1 cellular context compared by ENCODE assay signal in genomic region chr19:17340871-17341357, GRCh38.
A peak's percentile ranks its signal among the peaks of the same experiment; 100 is the strongest.
TF ChIP-seq lines count a peak whose summit lies in the region.

No MANE protein-coding gene starts in this region.

TF ChIP-seq in K562, 482 proteins besides CTCF, POLR2A, EP300 and RAD21:
- TF ChIP-seq, protein P1, sequence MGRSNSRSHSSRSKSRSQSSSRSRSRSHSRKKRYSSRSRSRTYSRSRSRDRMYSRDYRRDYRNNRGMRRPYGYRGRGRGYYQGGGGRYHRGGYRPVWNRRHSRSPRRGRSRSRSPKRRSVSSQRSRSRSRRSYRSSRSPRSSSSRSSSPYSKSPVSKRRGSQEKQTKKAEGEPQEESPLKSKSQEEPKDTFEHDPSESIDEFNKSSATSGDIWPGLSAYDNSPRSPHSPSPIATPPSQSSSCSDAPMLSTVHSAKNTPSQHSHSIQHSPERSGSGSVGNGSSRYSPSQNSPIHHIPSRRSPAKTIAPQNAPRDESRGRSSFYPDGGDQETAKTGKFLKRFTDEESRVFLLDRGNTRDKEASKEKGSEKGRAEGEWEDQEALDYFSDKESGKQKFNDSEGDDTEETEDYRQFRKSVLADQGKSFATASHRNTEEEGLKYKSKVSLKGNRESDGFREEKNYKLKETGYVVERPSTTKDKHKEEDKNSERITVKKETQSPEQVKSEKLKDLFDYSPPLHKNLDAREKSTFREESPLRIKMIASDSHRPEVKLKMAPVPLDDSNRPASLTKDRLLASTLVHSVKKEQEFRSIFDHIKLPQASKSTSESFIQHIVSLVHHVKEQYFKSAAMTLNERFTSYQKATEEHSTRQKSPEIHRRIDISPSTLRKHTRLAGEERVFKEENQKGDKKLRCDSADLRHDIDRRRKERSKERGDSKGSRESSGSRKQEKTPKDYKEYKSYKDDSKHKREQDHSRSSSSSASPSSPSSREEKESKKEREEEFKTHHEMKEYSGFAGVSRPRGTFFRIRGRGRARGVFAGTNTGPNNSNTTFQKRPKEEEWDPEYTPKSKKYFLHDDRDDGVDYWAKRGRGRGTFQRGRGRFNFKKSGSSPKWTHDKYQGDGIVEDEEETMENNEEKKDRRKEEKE (IDR thresholded peaks at IDR 0.05; ENCODE audit: borderline replicate concordance in 1 of 2, control insufficient read depth in 1 of 2, low read depth in 2 of 2, low read length in 1 of 2), result no peak
- TF ChIP-seq ZKSCAN3 (CRISPR knock-in tag; IDR thresholded peaks at IDR 0.05) (no peak), TAL1 (IDR thresholded peaks at IDR 0.05) (no peak), SUPT5H (IDR thresholded peaks at IDR 0.05) (no peak), POLR2G (IDR thresholded peaks at IDR 0.05; ENCODE audit: low read depth, low read length) (peak; percentile 30; the same call in 1 of the 2 replicates), HOMEZ (CRISPR knock-in tag; IDR thresholded peaks at IDR 0.05) (no peak)
